ENCODE assay signal across 1 cellular context in the genomic region with DNA sequence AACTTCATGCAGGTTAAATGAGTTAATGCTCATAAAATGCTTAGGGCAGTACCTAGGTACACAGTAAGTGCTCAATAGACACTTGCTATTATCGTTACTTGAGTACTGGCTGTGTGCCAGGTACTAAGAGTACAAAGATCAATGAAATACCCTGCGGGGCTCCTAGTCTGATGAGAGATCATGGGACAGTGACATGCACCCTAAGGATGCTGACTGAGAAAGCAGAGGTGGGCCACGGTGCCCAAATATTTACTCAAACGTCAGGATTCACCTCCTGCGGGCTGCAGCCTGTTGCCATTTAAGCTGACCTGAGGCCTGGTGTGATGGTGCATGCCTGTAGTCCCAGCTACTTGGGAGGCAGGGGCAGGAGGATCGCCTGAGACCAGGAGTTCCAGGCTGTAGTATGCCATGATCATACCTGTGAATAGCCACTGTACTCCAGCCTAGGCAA.
TF ChIP-seq lines count a peak whose summit lies in the region.

No MANE protein-coding gene starts in this region.

TF ChIP-seq in A549, 52 proteins besides CTCF, POLR2A, EP300 and RAD21 (continued from another document):
- TF ChIP-seq HOXA7 (CRISPR knock-in tag; IDR thresholded peaks at IDR 0.05) (no peak; the same call in 1 of the 2 replicates), CHD4 (IDR thresholded peaks at IDR 0.05; ENCODE audit: borderline replicate concordance) (no peak), FOXS1 (CRISPR knock-in tag; IDR thresholded peaks at IDR 0.05) (peak; percentile 64; the same call in 1 of the 2 replicates), EHF (CRISPR knock-in tag; IDR thresholded peaks at IDR 0.05) (0 out of 2 replicates have a peak, but pooled peaks have one; percentile 13), JUN (IDR thresholded peaks at IDR 0.05) (peak; percentile 55 to 59; a peak in 4 of 5 replicates), TFCP2L1 (CRISPR knock-in tag; IDR thresholded peaks at IDR 0.05) (no peak), FOSB (CRISPR knock-in tag; IDR thresholded peaks at IDR 0.05) (no peak), CBX2 (IDR thresholded peaks at IDR 0.05; ENCODE audit: borderline replicate concordance, low read depth) (no peak)
- TF ChIP-seq, protein P1, sequence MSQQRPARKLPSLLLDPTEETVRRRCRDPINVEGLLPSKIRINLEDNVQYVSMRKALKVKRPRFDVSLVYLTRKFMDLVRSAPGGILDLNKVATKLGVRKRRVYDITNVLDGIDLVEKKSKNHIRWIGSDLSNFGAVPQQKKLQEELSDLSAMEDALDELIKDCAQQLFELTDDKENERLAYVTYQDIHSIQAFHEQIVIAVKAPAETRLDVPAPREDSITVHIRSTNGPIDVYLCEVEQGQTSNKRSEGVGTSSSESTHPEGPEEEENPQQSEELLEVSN (IDR thresholded peaks at IDR 0.05; ENCODE audit: borderline replicate concordance, low read depth) = no peak
- TF ChIP-seq, protein P2, sequence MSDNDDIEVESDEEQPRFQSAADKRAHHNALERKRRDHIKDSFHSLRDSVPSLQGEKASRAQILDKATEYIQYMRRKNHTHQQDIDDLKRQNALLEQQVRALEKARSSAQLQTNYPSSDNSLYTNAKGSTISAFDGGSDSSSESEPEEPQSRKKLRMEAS (IDR thresholded peaks at IDR 0.05) = peak; percentile 54; the same call in 1 of the 2 replicates
